In the genomic region with DNA sequence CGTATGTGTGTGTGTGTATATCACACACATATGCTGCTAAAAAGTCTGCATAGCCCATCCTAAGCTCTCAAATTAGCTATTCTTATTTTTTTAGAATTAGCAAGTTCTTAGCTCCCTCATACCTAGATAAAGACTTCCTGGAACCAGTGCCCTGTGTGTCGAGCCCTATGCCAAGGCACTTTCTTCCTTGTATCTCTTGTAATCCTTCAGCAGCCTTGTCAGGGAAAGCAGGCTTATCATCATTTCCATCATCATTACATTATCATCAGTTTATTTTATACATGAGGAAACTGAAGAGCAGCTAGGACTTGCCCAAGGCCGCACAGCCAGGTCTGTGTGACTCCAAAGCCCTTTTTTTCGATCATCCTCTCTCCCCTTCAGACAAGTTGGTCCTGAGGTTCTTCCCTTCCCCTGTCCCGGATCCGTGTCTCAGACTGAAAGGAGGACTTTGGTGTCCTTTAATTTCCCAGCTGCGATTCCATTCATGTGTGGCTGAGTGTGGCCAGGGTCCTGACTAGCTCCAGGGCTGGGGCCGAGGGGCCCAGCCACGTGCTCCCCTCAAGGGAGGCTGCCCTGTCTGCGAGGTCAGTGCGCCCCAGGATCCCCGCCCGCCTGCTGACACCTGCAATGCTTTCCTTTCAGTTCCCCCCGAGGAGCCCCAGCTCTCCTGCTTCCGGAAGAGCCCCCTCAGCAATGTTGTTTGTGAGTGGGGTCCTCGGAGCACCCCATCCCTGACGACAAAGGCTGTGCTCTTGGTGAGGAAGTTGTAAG, we compare ENCODE assay signal across 1 cellular context.
TF ChIP-seq lines count a peak whose summit lies in the region.

No MANE protein-coding gene starts in this region.

TF ChIP-seq in SK-N-SH, 30 proteins besides CTCF, POLR2A, EP300 and RAD21:
- TF ChIP-seq GATA2 (CRISPR knock-in tag; IDR thresholded peaks at IDR 0.05) (no peak), NRF1 (IDR thresholded peaks at IDR 0.05; ENCODE audit: low read depth, low read length) (no peak), RCOR1 (IDR thresholded peaks at IDR 0.05; ENCODE audit: low read length) (no peak), JUND (IDR thresholded peaks at IDR 0.05) (no peak), SIN3A (IDR thresholded peaks at IDR 0.05; ENCODE audit: borderline replicate concordance, low read depth, low read length) (no peak), NFIC (IDR thresholded peaks at IDR 0.05; ENCODE audit: borderline replicate concordance) (no peak), MXI1 (IDR thresholded peaks at IDR 0.05; ENCODE audit: low read depth, low read length) (no peak), TAF1 (IDR thresholded peaks at IDR 0.05; ENCODE audit: borderline replicate concordance, low read depth, low read length) (no peak), TEAD4 (IDR thresholded peaks at IDR 0.05; ENCODE audit: borderline replicate concordance, insufficient read depth) (no peak), FOXM1 (IDR thresholded peaks at IDR 0.05; ENCODE audit: low read depth) (no peak), FOSL2 (IDR thresholded peaks at IDR 0.05; ENCODE audit: borderline replicate concordance, low read depth) (no peak), REST (IDR thresholded peaks at IDR 0.05; ENCODE audit: low read depth, low read length) (no peak), TCF12 (IDR thresholded peaks at IDR 0.05) (no peak), RFX5 (IDR thresholded peaks at IDR 0.05; ENCODE audit: low read length) (no peak), CHD2 (IDR thresholded peaks at IDR 0.05; ENCODE audit: low read length, partially characterized antibody) (no peak), POLR2AphosphoS5 (IDR thresholded peaks at IDR 0.05; ENCODE audit: low read depth, low read length) (no peak), YY1 (IDR thresholded peaks at IDR 0.05; ENCODE audit: low read depth) (no peak)
